Comparison of ENCODE assay signal across 14 cellular contexts in genomic region chr22:25490869-25491268, GRCh38.
"Had no signal": no experiment of that assay in that cellular context is flagged by ENCODE, and none has a peak within 500 bp of the region (broad histone marks: within the 10 kb centered on the region; RNA-seq: fewer than 3 reads in every experiment).

No MANE protein-coding gene starts in this region.

- DNase-seq: dermis blood vessel endothelial cell; dorsolateral prefrontal cortex; effector CD4-positive, alpha-beta T cell; effector memory CD4-positive, alpha-beta T cell; foreskin keratinocyte; heart right ventricle; hippocampal formation; left cardiac atrium; left lung; left ventricle myocardium superior; lower lobe of right lung; mesenchymal stem cell; mucosa of descending colon; naive B cell had no signal
